Comparison of ENCODE assay signal across 8 cellular contexts in the genomic region with DNA sequence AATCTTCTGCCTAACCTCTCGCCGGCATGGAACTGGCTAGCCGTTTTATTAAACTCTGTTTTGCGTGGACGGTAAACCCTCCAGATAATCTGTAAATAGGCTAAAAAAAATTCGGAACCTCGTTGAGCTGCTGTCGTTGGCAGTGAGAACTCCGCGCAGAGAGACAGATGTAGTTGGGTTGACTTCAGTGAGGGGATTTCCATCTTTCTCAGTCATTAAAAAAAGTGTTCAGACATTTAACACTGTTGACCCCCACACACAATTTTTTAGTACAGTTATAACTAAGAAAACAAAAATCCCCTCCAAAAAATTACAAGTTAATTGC. TPM values are rescaled to one million over a fixed set of nuclear protein-coding genes. Genes with fewer than 3 reads are reported as not detected.
A peak's percentile ranks its signal among the peaks of the same experiment; 100 is the strongest.
DNase-seq lines count a peak whose midpoint lies in the region; ATAC-seq, FAIRE-seq and TF ChIP-seq lines count a peak whose summit lies in the region.

No MANE protein-coding gene starts in this region.

- under 1% methylated on average over 10 of the region's 10 CpGs for WGBS in thymus

- no peaks in the 10 kb centered on the region for H3K9me1 ChIP-seq in keratinocyte (ENCODE audit: control insufficient read depth, extremely low read depth, insufficient read depth, low read length)

- no peak for DNase-seq in activated naive CD4-positive, alpha-beta T cell treated with anti-CD3 and anti-CD28 coated beads for 36 hours
- no peak for DNase-seq in activated naive CD4-positive, alpha-beta T cell (lab: John Stamatoyannopoulos, UW)
- no peak for DNase-seq in keratinocyte (ENCODE audit: low read depth, low spot score)
- no peak for DNase-seq in NCI-H1048 (lab: John Stamatoyannopoulos, UW)
- no peak for DNase-seq in HuH-7 (ENCODE audit: low spot score)

- H3K4me3 ChIP-seq in keratinocyte (ENCODE audit: control insufficient read depth in 2 of 3, extremely low read depth in 1 of 3, insufficient read depth in 2 of 3, low read depth in 1 of 3, low read length in 3 of 3) (peak overlapping the region; percentile 83 to 89 (median 84)), thymus (ENCODE audit: low read length) (peak overlapping the region; percentile 89)

- peaks cover 55% of the 10 kb centered on the region for H3K4me1 Mint-ChIP-seq in activated naive CD4-positive, alpha-beta T cell treated with anti-CD3 and anti-CD28 coated beads for 36 hours (ENCODE audit: low read depth)
- peaks cover 66% of the 10 kb centered on the region for H3K4me1 Mint-ChIP-seq in activated naive CD8-positive, alpha-beta T cell (ENCODE audit: low read depth)

- dilution Hi-C loops in keratinocyte (cut with MboI; ENCODE audit: extremely low pct_ligation_motif_present, low sequenced_read_pairs) = no loop called here

- H3K4me2 ChIP-seq in keratinocyte (ENCODE audit: control insufficient read depth, extremely low read depth, insufficient read depth, low read depth, low read length) = peak overlapping the region; percentile 72

- H3K9me3 ChIP-seq in keratinocyte (ENCODE audit: control insufficient read depth, low read depth, low read length) (no peaks in the 10 kb centered on the region), thymus (ENCODE audit: control insufficient read depth) (no peaks in the 10 kb centered on the region)

- CTCF ChIA-PET in activated naive CD4-positive, alpha-beta T cell treated with anti-CD3 and anti-CD28 coated beads for 36 hours (lab: Charles Lee) = interaction anchor here (1.0 kb wide), 1 partner anchor 14 kb away, joined by 4 read pairs; no protein-coding TSS in a partner anchor

- H3K27me3 ChIP-seq in keratinocyte (ENCODE audit: control insufficient read depth, extremely low read depth, insufficient read depth, low read length) (no peaks in the 10 kb centered on the region), thymus (ENCODE audit: control insufficient read depth, insufficient read depth) (no peaks in the 10 kb centered on the region)

- H3K27me3 Mint-ChIP-seq in activated naive CD4-positive, alpha-beta T cell treated with anti-CD3 and anti-CD28 coated beads for 36 hours (ENCODE audit: low read depth) = no peaks in the 10 kb centered on the region
- H3K27me3 Mint-ChIP-seq in activated naive CD8-positive, alpha-beta T cell = no peaks in the 10 kb centered on the region

- H3K27ac Mint-ChIP-seq in activated naive CD4-positive, alpha-beta T cell treated with anti-CD3 and anti-CD28 coated beads for 36 hours = peak overlapping the region; percentile 95
- H3K27ac Mint-ChIP-seq in activated naive CD8-positive, alpha-beta T cell = peak overlapping the region; percentile 99

- FAIRE-seq in keratinocyte (lab: Jason Lieb, UNC) = no peak

- peak overlapping the region; percentile 84 for H3K27ac ChIP-seq in keratinocyte (ENCODE audit: control insufficient read depth, insufficient read depth, low read length)
- H3K27ac ChIP-seq in thymus (ENCODE audit: low read depth) = peak overlapping the region; percentile 94

- H3K9me3 Mint-ChIP-seq in activated naive CD4-positive, alpha-beta T cell treated with anti-CD3 and anti-CD28 coated beads for 36 hours = no peaks in the 10 kb centered on the region
- no peaks in the 10 kb centered on the region for H3K9me3 Mint-ChIP-seq in activated naive CD8-positive, alpha-beta T cell (ENCODE audit: low read depth)

- peaks cover 8 to 28% of the 10 kb centered on the region in 2 experiments for H3K36me3 ChIP-seq in keratinocyte (ENCODE audit: control insufficient read depth in 2 of 2, extremely low read depth in 1 of 2, insufficient read depth in 2 of 2, low read length in 2 of 2)
- peaks cover 29% of the 10 kb centered on the region for H3K36me3 ChIP-seq in thymus (ENCODE audit: control insufficient read depth, insufficient read depth)

- peaks cover 6% of the 10 kb centered on the region for H3K4me1 ChIP-seq in keratinocyte (ENCODE audit: control insufficient read depth, extremely low read depth, insufficient read depth, low read length)
- peaks cover 5% of the 10 kb centered on the region for H3K4me1 ChIP-seq in thymus (ENCODE audit: control insufficient read depth, insufficient read depth, low read length)

- peak overlapping the region; percentile 99 for H3K4me3 Mint-ChIP-seq in activated naive CD4-positive, alpha-beta T cell treated with anti-CD3 and anti-CD28 coated beads for 36 hours
- H3K4me3 Mint-ChIP-seq in activated naive CD8-positive, alpha-beta T cell = peak overlapping the region; percentile 98

- peaks cover 37% of the 10 kb centered on the region for H3K36me3 Mint-ChIP-seq in activated naive CD4-positive, alpha-beta T cell treated with anti-CD3 and anti-CD28 coated beads for 36 hours (ENCODE audit: low read depth)
- H3K36me3 Mint-ChIP-seq in activated naive CD8-positive, alpha-beta T cell = peaks cover 16% of the 10 kb centered on the region

- intact Hi-C loops in activated naive CD4-positive, alpha-beta T cell treated with anti-CD3 and anti-CD28 coated beads for 36 hours (cut with micrococcal nuclease) = loop anchor here (5.0 kb wide), 1 partner anchor 180 kb away; a partner anchor contains a TSS

- peak overlapping the region; percentile 94 for H3K9ac ChIP-seq in keratinocyte (ENCODE audit: control insufficient read depth, extremely low read depth, insufficient read depth, low read length)

- peak overlapping the region; percentile 86 for H2AFZ ChIP-seq in keratinocyte (ENCODE audit: control insufficient read depth, low read length)

- H3K79me2 ChIP-seq in keratinocyte (ENCODE audit: control insufficient read depth, insufficient read depth, low read length) = peaks cover 57% of the 10 kb centered on the region

- no peak for TF ChIP-seq CTCF in keratinocyte (optimal IDR thresholded peaks at IDR 0.05 in 1 of 3, IDR thresholded peaks at IDR 0.05 in 1 of 3, conservative IDR thresholded peaks at IDR 0.05 in 1 of 3; ENCODE audit: extremely low read depth in 1 of 3, insufficient read depth in 2 of 3, low read length in 3 of 3)

- ATAC-seq in HG03354 (IDR thresholded peaks at IDR 0.05; ENCODE audit: poor library complexity, severe bottlenecking, unreplicated experiment) = peak; percentile 29

- H4K20me1 ChIP-seq in keratinocyte (ENCODE audit: control insufficient read depth, extremely low read depth, insufficient read depth, low read length) = peaks cover 3% of the 10 kb centered on the region

RNA-seq across cellular contexts. Expression of a gene that starts 0.5 kb away (rescaled TPM):
- total RNA-seq in activated naive CD4-positive, alpha-beta T cell treated with anti-CD3 and anti-CD28 coated beads for 36 hours = 100 to 1,000 TPM; 373 to 397 TPM
- 296 to 502 TPM (median 471 TPM) in 3 replicates for polyA plus RNA-seq in keratinocyte
- polyA plus RNA-seq in keratinocyte (2011; ENCODE audit: low read depth) = 326 TPM
- polyA plus RNA-seq in keratinocyte (2011; cell fraction: cytosol; rRNA removed) = 458 and 494 TPM in 2 replicates
- 167 and 228 TPM in 2 replicates for polyA plus RNA-seq in keratinocyte (2011; cell fraction: nucleus; rRNA removed)
- 240 and 445 TPM in 2 replicates for polyA plus RNA-seq in keratinocyte (2012; ENCODE audit: low replicate concordance)
- 29.1 to 162 TPM (median 72.1 TPM) in 3 replicates for polyA minus RNA-seq in keratinocyte
- 87.5 TPM for polyA minus RNA-seq in keratinocyte (2011; cell fraction: cytosol; rRNA and poly(A)+ RNA removed)
- polyA minus RNA-seq in keratinocyte (2011; cell fraction: nucleus; rRNA and poly(A)+ RNA removed) = 30.6 and 47.7 TPM in 2 replicates
- polyA plus RNA-seq in thymus = 326 TPM

RNA-seq across cellular contexts. Expression of a gene that starts 21.3 kb away (rescaled TPM):
- total RNA-seq in activated naive CD4-positive, alpha-beta T cell treated with anti-CD3 and anti-CD28 coated beads for 36 hours = 10 to 100 TPM; 10.5 to 11.6 TPM
- 0.03 to 0.06 TPM in 2 of 3 replicates, not detected in the other for polyA plus RNA-seq in keratinocyte
- polyA plus RNA-seq in keratinocyte (2011; ENCODE audit: low read depth) = not detected
- polyA plus RNA-seq in keratinocyte (2011; cell fraction: cytosol; rRNA removed) = not detected in 2 replicates
- not detected in 2 replicates for polyA plus RNA-seq in keratinocyte (2011; cell fraction: nucleus; rRNA removed)
- not detected in 2 replicates for polyA plus RNA-seq in keratinocyte (2012; ENCODE audit: low replicate concordance)
- 0.10 TPM in 1 of 3 replicates, not detected in the others for polyA minus RNA-seq in keratinocyte
- polyA minus RNA-seq in keratinocyte (2011; cell fraction: cytosol; rRNA and poly(A)+ RNA removed) = not detected
- 0.11 TPM in 1 of 2 replicates, not detected in the other for polyA minus RNA-seq in keratinocyte (2011; cell fraction: nucleus; rRNA and poly(A)+ RNA removed)
- polyA plus RNA-seq in thymus = 12.0 TPM

Comparison
In these comparisons a context has a peak if more than half of its experiments do, and no peak if none do; other contexts are left out.
1. RNA of a gene that starts 21.3 kb away (polyA plus RNA-seq): 12.0 TPM in thymus (single experiment); 0.03 to 0.06 TPM in keratinocyte; every median in the first group is over 10 times any median in the second.